In genomic region chr20:49893242-49894072, GRCh38 we compare ENCODE assay signal across 2 cellular contexts.
TF ChIP-seq lines count a peak whose summit lies in the region.

No MANE protein-coding gene starts in this region.

TF ChIP-seq in liver, 16 proteins besides CTCF, POLR2A, EP300 and RAD21:
- TF ChIP-seq NR2F2 (IDR thresholded peaks at IDR 0.05) = no peak
- TF ChIP-seq HNF4A (conservative IDR thresholded peaks at IDR 0.05) = no peak
- no peak for TF ChIP-seq GABPA (IDR thresholded peaks at IDR 0.05 in 1 of 2, conservative IDR thresholded peaks at IDR 0.05 in 1 of 2)
- TF ChIP-seq, protein P1, sequence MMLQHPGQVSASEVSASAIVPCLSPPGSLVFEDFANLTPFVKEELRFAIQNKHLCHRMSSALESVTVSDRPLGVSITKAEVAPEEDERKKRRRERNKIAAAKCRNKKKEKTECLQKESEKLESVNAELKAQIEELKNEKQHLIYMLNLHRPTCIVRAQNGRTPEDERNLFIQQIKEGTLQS (IDR thresholded peaks at IDR 0.05) = no peak
- TF ChIP-seq HNF4G (IDR thresholded peaks at IDR 0.05) = no peak
- no peak for TF ChIP-seq JUND (IDR thresholded peaks at IDR 0.05)
- TF ChIP-seq TAF1 (conservative IDR thresholded peaks at IDR 0.05) = no peak
- no peak for TF ChIP-seq FOXA1 (IDR thresholded peaks at IDR 0.05)
- no peak for TF ChIP-seq RXRA (IDR thresholded peaks at IDR 0.05)
- TF ChIP-seq EGR1 (IDR thresholded peaks at IDR 0.05; ENCODE audit: low read depth in 2 of 2) = no peak
- TF ChIP-seq YY1 (IDR thresholded peaks at IDR 0.05) = no peak
- TF ChIP-seq, protein P2, sequence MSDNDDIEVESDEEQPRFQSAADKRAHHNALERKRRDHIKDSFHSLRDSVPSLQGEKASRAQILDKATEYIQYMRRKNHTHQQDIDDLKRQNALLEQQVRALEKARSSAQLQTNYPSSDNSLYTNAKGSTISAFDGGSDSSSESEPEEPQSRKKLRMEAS (IDR thresholded peaks at IDR 0.05) = no peak

TF ChIP-seq in HepG2, 621 proteins besides CTCF, POLR2A, EP300 and RAD21:
- TF ChIP-seq ZNF576 (CRISPR knock-in tag; IDR thresholded peaks at IDR 0.05) = no peak
- no peak for TF ChIP-seq NAIF1 (CRISPR knock-in tag; IDR thresholded peaks at IDR 0.05; ENCODE audit: borderline replicate concordance)
- TF ChIP-seq ZNF558 (CRISPR knock-in tag; IDR thresholded peaks at IDR 0.05; ENCODE audit: borderline replicate concordance) = no peak
- TF ChIP-seq ZBTB21 (CRISPR knock-in tag; IDR thresholded peaks at IDR 0.05) = no peak
- no peak for TF ChIP-seq ELF3 (CRISPR knock-in tag; IDR thresholded peaks at IDR 0.05)
- no peak for TF ChIP-seq GPN1 (CRISPR knock-in tag; IDR thresholded peaks at IDR 0.05; ENCODE audit: borderline replicate concordance)
- TF ChIP-seq ZNF414 (CRISPR knock-in tag; IDR thresholded peaks at IDR 0.05) = no peak
- TF ChIP-seq, protein P3, sequence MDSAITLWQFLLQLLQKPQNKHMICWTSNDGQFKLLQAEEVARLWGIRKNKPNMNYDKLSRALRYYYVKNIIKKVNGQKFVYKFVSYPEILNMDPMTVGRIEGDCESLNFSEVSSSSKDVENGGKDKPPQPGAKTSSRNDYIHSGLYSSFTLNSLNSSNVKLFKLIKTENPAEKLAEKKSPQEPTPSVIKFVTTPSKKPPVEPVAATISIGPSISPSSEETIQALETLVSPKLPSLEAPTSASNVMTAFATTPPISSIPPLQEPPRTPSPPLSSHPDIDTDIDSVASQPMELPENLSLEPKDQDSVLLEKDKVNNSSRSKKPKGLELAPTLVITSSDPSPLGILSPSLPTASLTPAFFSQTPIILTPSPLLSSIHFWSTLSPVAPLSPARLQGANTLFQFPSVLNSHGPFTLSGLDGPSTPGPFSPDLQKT (CRISPR knock-in tag; IDR thresholded peaks at IDR 0.05; ENCODE audit: borderline replicate concordance) = no peak
- TF ChIP-seq ZZZ3 (CRISPR knock-in tag; IDR thresholded peaks at IDR 0.05; ENCODE audit: borderline replicate concordance) = no peak
- no peak for TF ChIP-seq SATB2 (CRISPR knock-in tag; IDR thresholded peaks at IDR 0.05)
- TF ChIP-seq, protein P4, sequence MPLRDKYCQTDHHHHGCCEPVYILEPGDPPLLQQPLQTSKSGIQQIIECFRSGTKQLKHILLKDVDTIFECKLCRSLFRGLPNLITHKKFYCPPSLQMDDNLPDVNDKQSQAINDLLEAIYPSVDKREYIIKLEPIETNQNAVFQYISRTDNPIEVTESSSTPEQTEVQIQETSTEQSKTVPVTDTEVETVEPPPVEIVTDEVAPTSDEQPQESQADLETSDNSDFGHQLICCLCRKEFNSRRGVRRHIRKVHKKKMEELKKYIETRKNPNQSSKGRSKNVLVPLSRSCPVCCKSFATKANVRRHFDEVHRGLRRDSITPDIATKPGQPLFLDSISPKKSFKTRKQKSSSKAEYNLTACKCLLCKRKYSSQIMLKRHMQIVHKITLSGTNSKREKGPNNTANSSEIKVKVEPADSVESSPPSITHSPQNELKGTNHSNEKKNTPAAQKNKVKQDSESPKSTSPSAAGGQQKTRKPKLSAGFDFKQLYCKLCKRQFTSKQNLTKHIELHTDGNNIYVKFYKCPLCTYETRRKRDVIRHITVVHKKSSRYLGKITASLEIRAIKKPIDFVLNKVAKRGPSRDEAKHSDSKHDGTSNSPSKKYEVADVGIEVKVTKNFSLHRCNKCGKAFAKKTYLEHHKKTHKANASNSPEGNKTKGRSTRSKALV (CRISPR knock-in tag; IDR thresholded peaks at IDR 0.05) = no peak
- TF ChIP-seq ZNF773 (CRISPR knock-in tag; IDR thresholded peaks at IDR 0.05; ENCODE audit: borderline replicate concordance) = no peak
- TF ChIP-seq ZNF678 (CRISPR knock-in tag; IDR thresholded peaks at IDR 0.05) = no peak
- no peak for TF ChIP-seq ZNF775 (CRISPR knock-in tag; IDR thresholded peaks at IDR 0.05; ENCODE audit: borderline replicate concordance)
